ENCODE assay signal across 21 cellular contexts in genomic region chr12:80848858-80849257, GRCh38.
DNase-seq lines count a peak whose midpoint lies in the region; ATAC-seq and TF ChIP-seq lines count a peak whose summit lies in the region.
"Had no signal": no experiment of that assay in that cellular context is flagged by ENCODE, and none has a peak within 500 bp of the region (broad histone marks: within the 10 kb centered on the region; RNA-seq: fewer than 3 reads in every experiment).

No MANE protein-coding gene starts in this region.

- peak; percentile 12 for DNase-seq in Caki2 (ENCODE audit: low read depth)
- peak; percentile 22 for DNase-seq in DMS53 treated with DMSO at 0.1 percent for 48 hours (lab: John Stamatoyannopoulos, UW; ENCODE audit: unreplicated experiment)
- peak; percentile 65 for DNase-seq in NCI-H2227 treated with DMSO at 0.1 percent for 48 hours (lab: John Stamatoyannopoulos, UW)
- DNase-seq in endodermal cell: no peak
- DNase-seq in aorta: no peak
- DNase-seq in OCI-LY7 (ENCODE audit: low spot score): no peak
- DNase-seq: ACHN; Caco-2; CD4-positive, alpha-beta memory T cell; DMS153; GF-D8; Karpas-422; MV-4-11; NCI-H1105 treated with DMSO at 0.1 percent for 48 hours; NCI-H1694 treated with DMSO at 0.1 percent for 48 hours; NCI-H446; NK-92 treated with Interleukin-12 subunit alpha and Interleukin-12 subunit beta, amount 100 ng/mL, for 24 hours; SJCRH30; T-helper 1 cell had no signal

- peaks cover 4% of the 10 kb centered on the region for H3K36me3 Mint-ChIP-seq in endodermal cell (ENCODE audit: low read depth)
- H3K36me3 Mint-ChIP-seq: CD4-positive, alpha-beta memory T cell had no signal

- H3K4me3 Mint-ChIP-seq in endodermal cell: no peak overlapping the region
- H3K4me3 Mint-ChIP-seq: CD4-positive, alpha-beta memory T cell had no signal

- POLR2A ChIA-PET in OCI-LY7 (lab: Charles Lee): no interaction called here

- ATAC-seq in GM18868 (IDR thresholded peaks at IDR 0.05; ENCODE audit: unreplicated experiment) (no peak), aorta (ENCODE audit: low FRiP score) (no peak)

- no peak overlapping the region for H3K9ac ChIP-seq in endodermal cell (ENCODE audit: extremely low read depth, low read length, poor library complexity, severe bottlenecking)
- H3K9ac ChIP-seq: BLaER1 treated with 17β-estradiol and CSF1 and Interleukin-3, amounts not matched to agents 10 nM and 100 nM had no signal

- H2AFZ ChIP-seq in OCI-LY7 (ENCODE audit: low read length): no peak overlapping the region

- CTCF ChIA-PET in OCI-LY7 (lab: Charles Lee; ENCODE audit: unreplicated experiment): no interaction called here

- H3K9me2 ChIP-seq in OCI-LY7 (ENCODE audit: insufficient read depth, low read length): no peaks in the 10 kb centered on the region

- peaks cover 23% of the 10 kb centered on the region for H3K4me1 Mint-ChIP-seq in endodermal cell
- H3K4me1 Mint-ChIP-seq: CD4-positive, alpha-beta memory T cell had no signal

- WGBS in endodermal cell (ENCODE audit: insufficient coverage in 1 of 2, insufficient read length in 1 of 2), 2 experiments: 83% methylated on average over 1 of the region's 1 CpG
- WGBS in aorta, 2 donors: 83 to 85% methylated on average over 1 of the region's 1 CpG

- no peaks in the 10 kb centered on the region for H3K27me3 ChIP-seq in endodermal cell (ENCODE audit: control insufficient read depth, insufficient read depth, low read length, poor library complexity, severe bottlenecking)
- H3K27me3 ChIP-seq in aorta (ENCODE audit: control insufficient read depth in 1 of 2, insufficient read depth in 2 of 2, low read length in 1 of 2): no peaks in the 10 kb centered on the region
- H3K27me3 ChIP-seq: BLaER1 treated with 17β-estradiol and CSF1 and Interleukin-3, amounts not matched to agents 10 nM and 100 nM; SJCRH30 had no signal

- H3K4me3 ChIP-seq in endodermal cell (ENCODE audit: low read length) (peak overlapping the region; percentile 16), aorta (ENCODE audit: low read length in 2 of 2) (no peak overlapping the region), OCI-LY7 (ENCODE audit: low read depth, low read length, poor library complexity, severe bottlenecking) (no peak overlapping the region)
- H3K4me3 ChIP-seq: BLaER1 treated with 17β-estradiol and CSF1 and Interleukin-3, amounts not matched to agents 10 nM and 100 nM; SJCRH30 had no signal

- in situ Hi-C loops in Caki2 (cut with HindIII; ENCODE audit: low pct_unique_long_range_greater_than_20kb, low sequenced_read_pairs): no loop called here

- H3K79me2 ChIP-seq in OCI-LY7 (ENCODE audit: insufficient read depth, low read depth, low read length): no peaks in the 10 kb centered on the region

- no peaks in the 10 kb centered on the region for H3K36me3 ChIP-seq in endodermal cell (ENCODE audit: control insufficient read depth, insufficient read depth, low read length)
- no peaks in the 10 kb centered on the region for H3K36me3 ChIP-seq in aorta (ENCODE audit: control insufficient read depth in 1 of 2, insufficient read depth in 2 of 2, low read length in 1 of 2)
- no peaks in the 10 kb centered on the region for H3K36me3 ChIP-seq in OCI-LY7 (ENCODE audit: insufficient read depth, low read length)
- H3K36me3 ChIP-seq: BLaER1 treated with 17β-estradiol and CSF1 and Interleukin-3, amounts not matched to agents 10 nM and 100 nM had no signal

- BruUV-seq in OCI-LY7 (replicated peaks; lab: Mats Ljungman, UMichigan): no TSS peak

- intact Hi-C loops in aorta (cut with DNase I) (no loop called here), OCI-LY7 (cut with micrococcal nuclease; ENCODE audit: unreplicated experiment) (no loop called here)

- TF ChIP-seq CTCF in endodermal cell (conservative IDR thresholded peaks at IDR 0.05) (no peak), OCI-LY7 (conservative IDR thresholded peaks at IDR 0.05; ENCODE audit: low read length) (no peak)

- H4K20me1 ChIP-seq in OCI-LY7 (ENCODE audit: insufficient read depth, low read length): no peaks in the 10 kb centered on the region
- H4K20me1 ChIP-seq: BLaER1 treated with 17β-estradiol and CSF1 and Interleukin-3, amounts not matched to agents 10 nM and 100 nM had no signal

- no peaks in the 10 kb centered on the region for H3K9me3 Mint-ChIP-seq in endodermal cell

- H3K27ac ChIP-seq in endodermal cell (ENCODE audit: low read depth, low read length): no peak overlapping the region
- H3K27ac ChIP-seq in aorta (ENCODE audit: low read depth in 1 of 2, low read length in 2 of 2): no peak overlapping the region
- no peak overlapping the region for H3K27ac ChIP-seq in OCI-LY7 (ENCODE audit: low read depth, low read length, poor library complexity, severe bottlenecking)
- H3K27ac ChIP-seq: BLaER1 treated with 17β-estradiol and CSF1 and Interleukin-3, amounts not matched to agents 10 nM and 100 nM; SJCRH30 had no signal

- H3K27ac Mint-ChIP-seq in endodermal cell: no peak overlapping the region
- H3K27ac Mint-ChIP-seq: CD4-positive, alpha-beta memory T cell had no signal

- H3K4me1 ChIP-seq in endodermal cell (ENCODE audit: control insufficient read depth, insufficient read depth, low read length) (peaks cover 4% of the 10 kb centered on the region), aorta (ENCODE audit: control insufficient read depth in 1 of 2, insufficient read depth in 2 of 2, low read length in 2 of 2) (no peaks in the 10 kb centered on the region), OCI-LY7 (ENCODE audit: insufficient read depth, low read length, poor library complexity, severe bottlenecking) (no peaks in the 10 kb centered on the region)
- H3K4me1 ChIP-seq: BLaER1 treated with 17β-estradiol and CSF1 and Interleukin-3, amounts not matched to agents 10 nM and 100 nM; Caco-2; SJCRH30 had no signal

- H3K9me3 ChIP-seq in endodermal cell (ENCODE audit: control insufficient read depth, low read length) (no peaks in the 10 kb centered on the region), aorta (ENCODE audit: control insufficient read depth, low read length) (no peaks in the 10 kb centered on the region), OCI-LY7 (ENCODE audit: low read length) (no peaks in the 10 kb centered on the region)
- H3K9me3 ChIP-seq: BLaER1 treated with 17β-estradiol and CSF1 and Interleukin-3, amounts not matched to agents 10 nM and 100 nM; Caco-2; SJCRH30 had no signal

- no peaks in the 10 kb centered on the region for H3K27me3 Mint-ChIP-seq in endodermal cell (ENCODE audit: insufficient read depth)
- H3K27me3 Mint-ChIP-seq: CD4-positive, alpha-beta memory T cell had no signal

- no peak overlapping the region for H3K4me2 ChIP-seq in OCI-LY7 (ENCODE audit: low read length)
- H3K4me2 ChIP-seq: BLaER1 treated with 17β-estradiol and CSF1 and Interleukin-3, amounts not matched to agents 10 nM and 100 nM had no signal

Comparison
In these comparisons a context has a peak if more than half of its experiments do, and no peak if none do; other contexts are left out.
1. DNase-seq: peak in Caki2 (single experiment), DMS53 treated with DMSO at 0.1 percent for 48 hours (single experiment) and NCI-H2227 treated with DMSO at 0.1 percent for 48 hours (single experiment); none in endodermal cell (single experiment), aorta (0 of 2) and OCI-LY7 (single experiment).